Comparison of ENCODE assay signal across 1 cellular context in genomic region chr12:122842505-122843405, GRCh38.
TF ChIP-seq lines count a peak whose summit lies in the region.

No MANE protein-coding gene starts in this region.

TF ChIP-seq in IMR-90, 13 proteins besides CTCF, POLR2A, EP300 and RAD21 (continued from another document):
- TF ChIP-seq, protein P1, sequence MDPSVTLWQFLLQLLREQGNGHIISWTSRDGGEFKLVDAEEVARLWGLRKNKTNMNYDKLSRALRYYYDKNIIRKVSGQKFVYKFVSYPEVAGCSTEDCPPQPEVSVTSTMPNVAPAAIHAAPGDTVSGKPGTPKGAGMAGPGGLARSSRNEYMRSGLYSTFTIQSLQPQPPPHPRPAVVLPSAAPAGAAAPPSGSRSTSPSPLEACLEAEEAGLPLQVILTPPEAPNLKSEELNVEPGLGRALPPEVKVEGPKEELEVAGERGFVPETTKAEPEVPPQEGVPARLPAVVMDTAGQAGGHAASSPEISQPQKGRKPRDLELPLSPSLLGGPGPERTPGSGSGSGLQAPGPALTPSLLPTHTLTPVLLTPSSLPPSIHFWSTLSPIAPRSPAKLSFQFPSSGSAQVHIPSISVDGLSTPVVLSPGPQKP (IDR thresholded peaks at IDR 0.05; ENCODE audit: borderline replicate concordance, low read depth, low read length), result no peak
